6 cellular contexts compared by ENCODE assay signal in genomic region chr5:138738399-138738798, GRCh38.
"Had no signal": no experiment of that assay in that cellular context is flagged by ENCODE, and none has a peak within 500 bp of the region (broad histone marks: within the 10 kb centered on the region; RNA-seq: fewer than 3 reads in every experiment).

No MANE protein-coding gene starts in this region.

- H3K4me3 Mint-ChIP-seq: effector memory CD8-positive, alpha-beta T cell; naive thymus-derived CD4-positive, alpha-beta T cell had no signal

- H3K9me3 Mint-ChIP-seq: effector memory CD8-positive, alpha-beta T cell had no signal

- H3K27ac Mint-ChIP-seq: effector memory CD8-positive, alpha-beta T cell; naive thymus-derived CD4-positive, alpha-beta T cell had no signal

- ATAC-seq: effector memory CD8-positive, alpha-beta T cell; left lobe of liver; mucosa of descending colon; naive thymus-derived CD4-positive, alpha-beta T cell had no signal

- DNase-seq: activated CD4-positive, alpha-beta T cell treated with anti-CD3 and anti-CD28 coated beads for 1 hour; effector memory CD8-positive, alpha-beta T cell; mucosa of descending colon; upper lobe of left lung had no signal
